In genomic region chr12:12442548-12443071, GRCh38 we compare ENCODE assay signal across 10 cellular contexts.
DNase-seq lines count a peak whose midpoint lies in the region; ATAC-seq and TF ChIP-seq lines count a peak whose summit lies in the region.
"Had no signal": no experiment of that assay in that cellular context is flagged by ENCODE, and none has a peak within 500 bp of the region (broad histone marks: within the 10 kb centered on the region; RNA-seq: fewer than 3 reads in every experiment).

No MANE protein-coding gene starts in this region.

- peak overlapping the region; percentile 21 for H3K4me3 Mint-ChIP-seq in activated CD4-positive, alpha-beta T cell treated with anti-CD3 and anti-CD28 coated beads, Interleukin-2, amount 10 ng/mL, durations not matched to agents 24 days and 14 days
- H3K4me3 Mint-ChIP-seq in activated naive CD8-positive, alpha-beta T cell treated with anti-CD3 and anti-CD28 coated beads, Interleukin-2, amount 50 U/mL, for 24 hours: peak overlapping the region; percentile 53

- H3K4me1 Mint-ChIP-seq in activated CD4-positive, alpha-beta T cell treated with anti-CD3 and anti-CD28 coated beads, Interleukin-2, amount 10 ng/mL, durations not matched to agents 24 days and 14 days: peaks cover 64% of the 10 kb centered on the region
- peaks cover 78% of the 10 kb centered on the region for H3K4me1 Mint-ChIP-seq in activated naive CD8-positive, alpha-beta T cell treated with anti-CD3 and anti-CD28 coated beads, Interleukin-2, amount 50 U/mL, for 24 hours

- H3K4me3 ChIP-seq in right atrium auricular region: no peak overlapping the region
- H3K4me3 ChIP-seq in thyroid gland (replicated peaks in 1 of 3): no peak overlapping the region
- H3K4me3 ChIP-seq: SJSA1 had no signal

- H3K27ac ChIP-seq in right atrium auricular region: peak overlapping the region; percentile 54 to 59
- peak overlapping the region in 2 of 3 donors; percentile 4 to 72 for H3K27ac ChIP-seq in thyroid gland
- H3K27ac ChIP-seq: SJSA1 had no signal

- peaks cover 31% of the 10 kb centered on the region for H3K36me3 Mint-ChIP-seq in activated CD4-positive, alpha-beta T cell treated with anti-CD3 and anti-CD28 coated beads, Interleukin-2, amount 10 ng/mL, durations not matched to agents 24 days and 14 days (ENCODE audit: low read depth)
- H3K36me3 Mint-ChIP-seq in activated naive CD8-positive, alpha-beta T cell treated with anti-CD3 and anti-CD28 coated beads, Interleukin-2, amount 50 U/mL, for 24 hours (ENCODE audit: low read depth): peaks cover 24% of the 10 kb centered on the region

- no peak for ATAC-seq in activated naive CD8-positive, alpha-beta T cell treated with anti-CD3 and anti-CD28 coated beads, Interleukin-2, amount 50 U/mL, for 24 hours
- no peak for ATAC-seq in HG03520 (IDR thresholded peaks at IDR 0.05; ENCODE audit: unreplicated experiment)
- no peak for ATAC-seq in GM19455 (IDR thresholded peaks at IDR 0.05; ENCODE audit: unreplicated experiment)
- ATAC-seq in GM21367 (IDR thresholded peaks at IDR 0.05; ENCODE audit: unreplicated experiment): no peak

- H3K27me3 Mint-ChIP-seq in activated CD4-positive, alpha-beta T cell treated with anti-CD3 and anti-CD28 coated beads, Interleukin-2, amount 10 ng/mL, durations not matched to agents 24 days and 14 days: no peaks in the 10 kb centered on the region
- no peaks in the 10 kb centered on the region for H3K27me3 Mint-ChIP-seq in activated naive CD8-positive, alpha-beta T cell treated with anti-CD3 and anti-CD28 coated beads, Interleukin-2, amount 50 U/mL, for 24 hours

- H3K27me3 ChIP-seq in right atrium auricular region (no peaks in the 10 kb centered on the region), thyroid gland (no peaks in the 10 kb centered on the region)
- H3K27me3 ChIP-seq: SJSA1 had no signal

- peak overlapping the region; percentile 91 for H3K27ac Mint-ChIP-seq in activated CD4-positive, alpha-beta T cell treated with anti-CD3 and anti-CD28 coated beads, Interleukin-2, amount 10 ng/mL, durations not matched to agents 24 days and 14 days
- peak overlapping the region; percentile 98 for H3K27ac Mint-ChIP-seq in activated naive CD8-positive, alpha-beta T cell treated with anti-CD3 and anti-CD28 coated beads, Interleukin-2, amount 50 U/mL, for 24 hours

- TF ChIP-seq CTCF in right atrium auricular region (IDR thresholded peaks at IDR 0.05): no peak
- no peak for TF ChIP-seq CTCF in thyroid gland (IDR thresholded peaks at IDR 0.05)

- H3K36me3 ChIP-seq in right atrium auricular region: no peaks in the 10 kb centered on the region
- H3K36me3 ChIP-seq in thyroid gland: no peaks in the 10 kb centered on the region
- H3K36me3 ChIP-seq: SJSA1 had no signal

- H3K9me3 Mint-ChIP-seq in activated CD4-positive, alpha-beta T cell treated with anti-CD3 and anti-CD28 coated beads, Interleukin-2, amount 10 ng/mL, durations not matched to agents 24 days and 14 days: no peaks in the 10 kb centered on the region
- no peaks in the 10 kb centered on the region for H3K9me3 Mint-ChIP-seq in activated naive CD8-positive, alpha-beta T cell treated with anti-CD3 and anti-CD28 coated beads, Interleukin-2, amount 50 U/mL, for 24 hours

- no peak for TF ChIP-seq POLR2A in thyroid gland (IDR thresholded peaks at IDR 0.05)

- intact Hi-C loops in activated CD4-positive, alpha-beta T cell treated with anti-CD3 and anti-CD28 coated beads, Interleukin-2, amount 10 ng/mL, durations not matched to agents 24 days and 14 days (cut with micrococcal nuclease): loop anchor here (1.0 to 5.0 kb wide), 9 partner anchors 14 to 433 kb away; partner anchors contain the start of genes CDKN1B and DUSP16
- intact Hi-C loops in thyroid gland (cut with DNase I): no loop called here

- no peak for DNase-seq in activated CD4-positive, alpha-beta T cell treated with anti-CD3 and anti-CD28 coated beads, Interleukin-2, amount 10 ng/mL, durations not matched to agents 24 days and 14 days
- no peak for DNase-seq in activated CD4-positive, alpha-beta T cell treated with anti-CD3 and anti-CD28 coated beads for 1 hour
- no peak for DNase-seq in activated naive CD8-positive, alpha-beta T cell treated with anti-CD3 and anti-CD28 coated beads, Interleukin-2, amount 50 U/mL, for 24 hours
- DNase-seq in right atrium auricular region (ENCODE audit: low spot score) (no peak), thyroid gland (no peak)
- DNase-seq: H7 had no signal

- WGBS in thyroid gland, 2 donors: 71 to 72% methylated on average over 5 of the region's 5 CpGs

- peaks cover 0 to 32% of the 10 kb centered on the region in 2 donors for H3K4me1 ChIP-seq in right atrium auricular region
- peaks cover 17 to 46% of the 10 kb centered on the region in 2 donors for H3K4me1 ChIP-seq in thyroid gland

- H3K9me3 ChIP-seq in right atrium auricular region (no peaks in the 10 kb centered on the region), thyroid gland (no peaks in the 10 kb centered on the region)
- H3K9me3 ChIP-seq: SJSA1 had no signal
